ENCODE assay signal across 15 cellular contexts in the genomic region with DNA sequence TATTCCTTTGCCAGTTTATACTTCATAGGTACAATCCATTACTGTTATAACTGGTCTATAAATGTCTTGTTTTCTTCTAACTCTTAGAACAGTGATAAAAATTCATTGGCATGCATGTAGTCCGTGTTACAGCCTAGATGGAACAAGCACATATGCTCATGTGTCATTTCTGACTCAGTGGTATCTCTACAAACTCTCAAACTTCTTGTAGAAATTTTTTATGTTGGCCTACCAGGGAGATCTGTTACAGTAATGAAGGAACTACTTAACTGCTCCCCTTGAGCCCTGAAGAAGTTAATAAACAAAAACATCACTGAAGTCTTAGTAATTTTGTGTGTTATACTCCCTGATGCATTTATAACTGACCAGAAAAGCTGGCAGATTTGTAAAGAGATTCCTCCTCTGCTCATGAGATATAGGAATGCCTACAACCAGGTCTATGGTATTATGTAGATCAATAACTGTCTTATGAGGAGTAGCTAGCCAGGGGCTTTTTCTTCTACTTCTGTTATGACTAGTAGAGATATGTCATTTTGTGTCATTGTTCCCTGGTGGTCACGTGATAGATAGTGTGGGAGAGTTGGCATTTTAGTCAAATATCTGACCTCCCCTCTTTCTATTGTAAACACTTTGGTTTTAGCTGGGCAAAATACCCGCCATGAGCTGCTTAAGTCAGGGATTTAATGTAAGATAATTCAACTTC. TPM values are rescaled to one million over a fixed set of nuclear protein-coding genes. Genes with fewer than 3 reads are reported as not detected.
DNase-seq lines count a peak whose midpoint lies in the region; ATAC-seq lines count a peak whose summit lies in the region.
"Had no signal": no experiment of that assay in that cellular context is flagged by ENCODE, and none has a peak within 500 bp of the region (broad histone marks: within the 10 kb centered on the region; RNA-seq: fewer than 3 reads in every experiment).

No MANE protein-coding gene starts in this region.

- H3K4me3 Mint-ChIP-seq in activated naive CD8-positive, alpha-beta T cell treated with anti-CD3 and anti-CD28 coated beads, Interleukin-2, amount 50 U/mL, for 24 hours = no peak overlapping the region
- no peak overlapping the region for H3K4me3 Mint-ChIP-seq in activated naive CD8-positive, alpha-beta T cell treated with anti-CD3 and anti-CD28 coated beads for 36 hours
- H3K4me3 Mint-ChIP-seq in stimulated activated effector memory CD8-positive, alpha-beta T cell treated with anti-CD3 and anti-CD28 coated beads, Interleukin-12 subunit alpha, Interleukin-12 subunit beta, amount 100 ng/mL, for 72 hours = no peak overlapping the region
- H3K4me3 Mint-ChIP-seq: CD8-positive, alpha-beta memory T cell; neural crest cell had no signal

- peak; percentile 61 for ATAC-seq in activated naive CD8-positive, alpha-beta T cell treated with anti-CD3 and anti-CD28 coated beads, Interleukin-2, amount 50 U/mL, for 24 hours
- ATAC-seq in GM21360 (IDR thresholded peaks at IDR 0.05; ENCODE audit: unreplicated experiment) (peak; percentile 66), HG02973 (IDR thresholded peaks at IDR 0.05; ENCODE audit: unreplicated experiment) (peak; percentile 67), GM19324 (IDR thresholded peaks at IDR 0.05; ENCODE audit: low FRiP score, unreplicated experiment) (no peak)
- ATAC-seq in stimulated activated effector memory CD8-positive, alpha-beta T cell treated with anti-CD3 and anti-CD28 coated beads, Interleukin-12 subunit alpha, Interleukin-12 subunit beta, amount 100 ng/mL, for 72 hours = peak; percentile 91

- DNase-seq in activated naive CD8-positive, alpha-beta T cell treated with anti-CD3 and anti-CD28 coated beads, Interleukin-2, amount 50 U/mL, for 24 hours = no peak
- no peak for DNase-seq in activated naive CD8-positive, alpha-beta T cell treated with anti-CD3 and anti-CD28 coated beads for 36 hours
- no peak for DNase-seq in stimulated activated effector memory CD8-positive, alpha-beta T cell treated with anti-CD3 and anti-CD28 coated beads, Interleukin-12 subunit alpha, Interleukin-12 subunit beta, amount 100 ng/mL, for 72 hours (ENCODE audit: low spot score in 2 of 2)
- no peak for DNase-seq in NCI-H2196 (lab: John Stamatoyannopoulos, UW; ENCODE audit: unreplicated experiment)
- DNase-seq in NCI-H748 (lab: John Stamatoyannopoulos, UW; ENCODE audit: unreplicated experiment) = no peak
- DNase-seq: activated T-cell treated with anti-CD3 and anti-CD28 coated beads, Interleukin-2, amount 50 U/mL, for 1 hour; caudate nucleus; CD8-positive, alpha-beta memory T cell; effector CD4-positive, alpha-beta T cell; kidney had no signal

- no peaks in the 10 kb centered on the region for H3K27me3 Mint-ChIP-seq in activated naive CD8-positive, alpha-beta T cell treated with anti-CD3 and anti-CD28 coated beads, Interleukin-2, amount 50 U/mL, for 24 hours
- H3K27me3 Mint-ChIP-seq in activated naive CD8-positive, alpha-beta T cell treated with anti-CD3 and anti-CD28 coated beads for 36 hours = no peaks in the 10 kb centered on the region

- H3K4me1 Mint-ChIP-seq in activated naive CD8-positive, alpha-beta T cell treated with anti-CD3 and anti-CD28 coated beads, Interleukin-2, amount 50 U/mL, for 24 hours = peaks cover 4% of the 10 kb centered on the region
- H3K4me1 Mint-ChIP-seq in activated naive CD8-positive, alpha-beta T cell treated with anti-CD3 and anti-CD28 coated beads for 36 hours = no peaks in the 10 kb centered on the region
- H3K4me1 Mint-ChIP-seq in stimulated activated effector memory CD8-positive, alpha-beta T cell treated with anti-CD3 and anti-CD28 coated beads, Interleukin-12 subunit alpha, Interleukin-12 subunit beta, amount 100 ng/mL, for 72 hours = peaks cover 5% of the 10 kb centered on the region
- H3K4me1 Mint-ChIP-seq: CD8-positive, alpha-beta memory T cell; neural crest cell had no signal

- H3K27ac Mint-ChIP-seq in activated naive CD8-positive, alpha-beta T cell treated with anti-CD3 and anti-CD28 coated beads, Interleukin-2, amount 50 U/mL, for 24 hours = no peak overlapping the region
- H3K27ac Mint-ChIP-seq in activated naive CD8-positive, alpha-beta T cell treated with anti-CD3 and anti-CD28 coated beads for 36 hours = no peak overlapping the region
- peak overlapping the region; percentile 34 for H3K27ac Mint-ChIP-seq in stimulated activated effector memory CD8-positive, alpha-beta T cell treated with anti-CD3 and anti-CD28 coated beads, Interleukin-12 subunit alpha, Interleukin-12 subunit beta, amount 100 ng/mL, for 72 hours
- H3K27ac Mint-ChIP-seq: CD8-positive, alpha-beta memory T cell had no signal

- H3K36me3 Mint-ChIP-seq in activated naive CD8-positive, alpha-beta T cell treated with anti-CD3 and anti-CD28 coated beads, Interleukin-2, amount 50 U/mL, for 24 hours (ENCODE audit: low read depth) = peaks cover 2% of the 10 kb centered on the region
- peaks cover 11% of the 10 kb centered on the region for H3K36me3 Mint-ChIP-seq in activated naive CD8-positive, alpha-beta T cell treated with anti-CD3 and anti-CD28 coated beads for 36 hours
- no peaks in the 10 kb centered on the region for H3K36me3 Mint-ChIP-seq in stimulated activated effector memory CD8-positive, alpha-beta T cell treated with anti-CD3 and anti-CD28 coated beads, Interleukin-12 subunit alpha, Interleukin-12 subunit beta, amount 100 ng/mL, for 72 hours

- no peaks in the 10 kb centered on the region for H3K9me3 Mint-ChIP-seq in activated naive CD8-positive, alpha-beta T cell treated with anti-CD3 and anti-CD28 coated beads, Interleukin-2, amount 50 U/mL, for 24 hours
- no peaks in the 10 kb centered on the region for H3K9me3 Mint-ChIP-seq in activated naive CD8-positive, alpha-beta T cell treated with anti-CD3 and anti-CD28 coated beads for 36 hours
- no peaks in the 10 kb centered on the region for H3K9me3 Mint-ChIP-seq in stimulated activated effector memory CD8-positive, alpha-beta T cell treated with anti-CD3 and anti-CD28 coated beads, Interleukin-12 subunit alpha, Interleukin-12 subunit beta, amount 100 ng/mL, for 72 hours

RNA-seq across cellular contexts. Expression of a gene that starts 53.7 kb away (rescaled TPM):
- total RNA-seq in activated naive CD8-positive, alpha-beta T cell treated with anti-CD3 and anti-CD28 coated beads for 36 hours = 1 to 10 TPM; 1.5 to 1.9 TPM
- total RNA-seq: Daoy had no signal
